ENCODE assay signal across 24 cellular contexts in genomic region chr11:61032824-61033223, GRCh38.
"Had no signal": no experiment of that assay in that cellular context is flagged by ENCODE, and none has a peak within 500 bp of the region (broad histone marks: within the 10 kb centered on the region; RNA-seq: fewer than 3 reads in every experiment).

No MANE protein-coding gene starts in this region.

- H3K4me3 Mint-ChIP-seq: effector memory CD8-positive, alpha-beta T cell; natural killer cell; neural progenitor cell had no signal

- H3K27ac Mint-ChIP-seq: natural killer cell, neural progenitor cell had no signal

- H3K4me3 ChIP-seq: gastrocnemius medialis, left lung, lower lobe of right lung, neural progenitor cell, right atrium auricular region, thoracic aorta had no signal

- H3K27me3 Mint-ChIP-seq: effector memory CD8-positive, alpha-beta T cell had no signal

- H3K27ac ChIP-seq: gastrocnemius medialis, left lung, lower lobe of right lung, neural progenitor cell, right atrium auricular region, thoracic aorta had no signal

- H3K36me3 ChIP-seq: gastrocnemius medialis, left lung, lower lobe of right lung, neural progenitor cell, right atrium auricular region, thoracic aorta had no signal

- H3K27me3 ChIP-seq: gastrocnemius medialis, left lung, right atrium auricular region had no signal

- DNase-seq: activated CD4-positive, alpha-beta T cell treated with anti-CD3 and anti-CD28 coated beads for 48 hours; activated CD4-positive, alpha-beta T cell treated with anti-CD3 and anti-CD28 coated beads, Interleukin-2, amount 50 U/mL, for 48 hours; activated gamma-delta T cell; amygdala; caudate nucleus; cortex of kidney; effector memory CD8-positive, alpha-beta T cell; erythroblast; gastrocnemius medialis; glutamatergic neuron; left lung; lower lobe of right lung; mesenchymal stem cell; natural killer cell; occipital lobe; stimulated activated CD4-positive, alpha-beta T cell treated with anti-CD3 and anti-CD28 coated beads, Interleukin-15, amount 100 ng/mL, for 24 hours; stimulated activated CD4-positive, alpha-beta T cell treated with anti-CD3 and anti-CD28 coated beads, Interleukin-2, amount 100 ng/mL, for 24 hours; stimulated activated naive CD4-positive, alpha-beta T cell; T-helper 1 cell; T1000; trophoblast cell had no signal

- H3K9me3 Mint-ChIP-seq: effector memory CD8-positive, alpha-beta T cell; natural killer cell; neural progenitor cell had no signal

- ATAC-seq: effector memory CD8-positive, alpha-beta T cell; gastrocnemius medialis; left lung; lower lobe of right lung; natural killer cell had no signal

- H3K9me3 ChIP-seq: gastrocnemius medialis, left lung, lower lobe of right lung, right atrium auricular region, thoracic aorta had no signal

- H3K36me3 Mint-ChIP-seq: natural killer cell, neural progenitor cell had no signal

- H3K4me1 ChIP-seq: gastrocnemius medialis, neural progenitor cell, right atrium auricular region had no signal
